Comparison of ENCODE assay signal across 27 cellular contexts in genomic region chr2:181241366-181241765, GRCh38.
DNase-seq lines count a peak whose midpoint lies in the region; ATAC-seq lines count a peak whose summit lies in the region.
"Had no signal": no experiment of that assay in that cellular context is flagged by ENCODE, and none has a peak within 500 bp of the region (broad histone marks: within the 10 kb centered on the region; RNA-seq: fewer than 3 reads in every experiment).

No MANE protein-coding gene starts in this region.

- H3K36me3 Mint-ChIP-seq in CD8-positive, alpha-beta memory T cell = peaks cover 18 to 34% (median 20%) of the 10 kb centered on the region in 3 donors
- peaks cover 50% of the 10 kb centered on the region for H3K36me3 Mint-ChIP-seq in activated CD4-positive, alpha-beta memory T cell treated with anti-CD3 and anti-CD28 coated beads, Interleukin-2, amount 10 ng/mL, durations not matched to agents 7 days and 5 days (ENCODE audit: low read depth)

- peak overlapping the region in 3 of 7 donors; percentile 3 to 13 (median 12) for H3K4me3 Mint-ChIP-seq in CD8-positive, alpha-beta memory T cell
- H3K4me3 Mint-ChIP-seq in activated CD4-positive, alpha-beta memory T cell treated with anti-CD3 and anti-CD28 coated beads, Interleukin-2, amount 10 ng/mL, durations not matched to agents 7 days and 5 days = no peak overlapping the region
- H3K4me3 Mint-ChIP-seq: activated naive CD4-positive, alpha-beta T cell treated with anti-CD3 and anti-CD28 coated beads, Interleukin-2, amount 50 U/mL, for 24 hours had no signal

- POLR2A ChIA-PET in CD8-positive, alpha-beta memory T cell (lab: Charles Lee) = no interaction called here
- POLR2A ChIA-PET in activated CD4-positive, alpha-beta memory T cell treated with anti-CD3 and anti-CD28 coated beads, Interleukin-2, amount 10 ng/mL, durations not matched to agents 7 days and 5 days (lab: Charles Lee) = interaction anchor here (0.6 to 6.1 kb wide), 16 partner anchors 15 to 221 kb away, joined by 3 to 39 read pairs (median 4); partner anchors contain the start of gene ITGA4

- ATAC-seq in GM18519 (IDR thresholded peaks at IDR 0.05; ENCODE audit: low FRiP score, unreplicated experiment) (peak; percentile 2), HG02973 (IDR thresholded peaks at IDR 0.05; ENCODE audit: unreplicated experiment) (peak; percentile 8)
- ATAC-seq: body of pancreas, left colon, upper lobe of right lung had no signal

- H3K9me3 Mint-ChIP-seq in CD8-positive, alpha-beta memory T cell = peaks cover 0 to 6% (median 0%) of the 10 kb centered on the region in 5 donors
- H3K9me3 Mint-ChIP-seq in activated CD4-positive, alpha-beta memory T cell treated with anti-CD3 and anti-CD28 coated beads, Interleukin-2, amount 10 ng/mL, durations not matched to agents 7 days and 5 days = peaks cover 9% of the 10 kb centered on the region
- H3K9me3 Mint-ChIP-seq: activated naive CD4-positive, alpha-beta T cell treated with anti-CD3 and anti-CD28 coated beads, Interleukin-2, amount 50 U/mL, for 24 hours had no signal

- peak overlapping the region; percentile 4 to 82 (median 66) for H3K27ac Mint-ChIP-seq in CD8-positive, alpha-beta memory T cell
- peak overlapping the region; percentile 84 for H3K27ac Mint-ChIP-seq in activated CD4-positive, alpha-beta memory T cell treated with anti-CD3 and anti-CD28 coated beads, Interleukin-2, amount 10 ng/mL, durations not matched to agents 7 days and 5 days
- H3K27ac Mint-ChIP-seq: activated naive CD4-positive, alpha-beta T cell treated with anti-CD3 and anti-CD28 coated beads, Interleukin-2, amount 50 U/mL, for 24 hours had no signal

- H3K9me3 ChIP-seq in CD8-positive, alpha-beta memory T cell (ENCODE audit: low read length) = no peaks in the 10 kb centered on the region
- H3K9me3 ChIP-seq: body of pancreas, esophagus squamous epithelium, HAP-1, prostate gland, SJSA1, upper lobe of right lung had no signal

- peaks cover 14% of the 10 kb centered on the region for H3K4me1 ChIP-seq in CD8-positive, alpha-beta memory T cell (ENCODE audit: insufficient read depth, low read length)
- H3K4me1 ChIP-seq: body of pancreas, esophagus squamous epithelium, prostate gland, SJSA1, upper lobe of right lung had no signal

- no peak overlapping the region for H3K4me3 ChIP-seq in CD8-positive, alpha-beta memory T cell (ENCODE audit: low read length)
- H3K4me3 ChIP-seq: body of pancreas, esophagus squamous epithelium, HAP-1, prostate gland, SJSA1, skin epidermis, upper lobe of right lung had no signal

- no peaks in the 10 kb centered on the region for H3K27me3 ChIP-seq in CD8-positive, alpha-beta memory T cell (ENCODE audit: insufficient read depth, low read length, poor library complexity, severe bottlenecking)
- H3K27me3 ChIP-seq: body of pancreas, esophagus squamous epithelium, SJSA1, upper lobe of right lung had no signal

- no peak for DNase-seq in CD8-positive, alpha-beta memory T cell
- DNase-seq in activated CD4-positive, alpha-beta memory T cell treated with anti-CD3 and anti-CD28 coated beads, Interleukin-2, amount 10 ng/mL, durations not matched to agents 7 days and 5 days = no peak
- DNase-seq in DMS53 (lab: John Stamatoyannopoulos, UW) = no peak
- DNase-seq in NCI-H2107 (lab: John Stamatoyannopoulos, UW) = no peak
- no peak for DNase-seq in HuH-7.5 (ENCODE audit: low spot score)
- no peak for DNase-seq in NCI-H2107 treated with DMSO at 0.1 percent for 48 hours (lab: John Stamatoyannopoulos, UW; ENCODE audit: unreplicated experiment)
- DNase-seq: activated CD4-positive, alpha-beta T cell treated with anti-CD3 and anti-CD28 coated beads for 4 hours; activated T-cell treated with anti-CD3 and anti-CD28 coated beads for 4 hours; body of pancreas; COR-L47; effector memory CD4-positive, alpha-beta T cell; EL; esophagus squamous epithelium; KBM-7; left colon; midbrain; NCI-H187 treated with DMSO at 0.1 percent for 48 hours; NCI-H510A treated with DMSO at 0.1 percent for 48 hours; stimulated activated CD4-positive, alpha-beta T cell treated with anti-CD3 and anti-CD28 coated beads, Interleukin-4, amount 100 ng/mL, for 4 hours; upper lobe of right lung had no signal

- H3K27me3 Mint-ChIP-seq in CD8-positive, alpha-beta memory T cell = no peaks in the 10 kb centered on the region
- H3K27me3 Mint-ChIP-seq in activated CD4-positive, alpha-beta memory T cell treated with anti-CD3 and anti-CD28 coated beads, Interleukin-2, amount 10 ng/mL, durations not matched to agents 7 days and 5 days = no peaks in the 10 kb centered on the region
- H3K27me3 Mint-ChIP-seq: activated naive CD4-positive, alpha-beta T cell treated with anti-CD3 and anti-CD28 coated beads, Interleukin-2, amount 50 U/mL, for 24 hours had no signal

- H3K27ac ChIP-seq in CD8-positive, alpha-beta memory T cell (ENCODE audit: low read depth, low read length) = no peak overlapping the region
- H3K27ac ChIP-seq: body of pancreas, esophagus squamous epithelium, prostate gland, SJSA1, skin epidermis, upper lobe of right lung had no signal

- peaks cover 58 to 80% (median 59%) of the 10 kb centered on the region in 3 donors for H3K4me1 Mint-ChIP-seq in CD8-positive, alpha-beta memory T cell
- peaks cover 69% of the 10 kb centered on the region for H3K4me1 Mint-ChIP-seq in activated CD4-positive, alpha-beta memory T cell treated with anti-CD3 and anti-CD28 coated beads, Interleukin-2, amount 10 ng/mL, durations not matched to agents 7 days and 5 days

- no peaks in the 10 kb centered on the region for H3K36me3 ChIP-seq in CD8-positive, alpha-beta memory T cell (ENCODE audit: insufficient read depth, low read length)
- H3K36me3 ChIP-seq: esophagus squamous epithelium, HAP-1, prostate gland, SJSA1, upper lobe of right lung had no signal

- CTCF ChIA-PET in CD8-positive, alpha-beta memory T cell (lab: Charles Lee) = no interaction called here
- CTCF ChIA-PET in activated CD4-positive, alpha-beta memory T cell treated with anti-CD3 and anti-CD28 coated beads, Interleukin-2, amount 10 ng/mL, durations not matched to agents 7 days and 5 days (lab: Charles Lee) = interaction anchor here (0.6 to 1.9 kb wide), 6 partner anchors 13 to 216 kb away, joined by 3 to 6 read pairs (median 4); partner anchors contain the start of gene ITGA4
